ENCODE assay signal across 9 cellular contexts in the genomic region with DNA sequence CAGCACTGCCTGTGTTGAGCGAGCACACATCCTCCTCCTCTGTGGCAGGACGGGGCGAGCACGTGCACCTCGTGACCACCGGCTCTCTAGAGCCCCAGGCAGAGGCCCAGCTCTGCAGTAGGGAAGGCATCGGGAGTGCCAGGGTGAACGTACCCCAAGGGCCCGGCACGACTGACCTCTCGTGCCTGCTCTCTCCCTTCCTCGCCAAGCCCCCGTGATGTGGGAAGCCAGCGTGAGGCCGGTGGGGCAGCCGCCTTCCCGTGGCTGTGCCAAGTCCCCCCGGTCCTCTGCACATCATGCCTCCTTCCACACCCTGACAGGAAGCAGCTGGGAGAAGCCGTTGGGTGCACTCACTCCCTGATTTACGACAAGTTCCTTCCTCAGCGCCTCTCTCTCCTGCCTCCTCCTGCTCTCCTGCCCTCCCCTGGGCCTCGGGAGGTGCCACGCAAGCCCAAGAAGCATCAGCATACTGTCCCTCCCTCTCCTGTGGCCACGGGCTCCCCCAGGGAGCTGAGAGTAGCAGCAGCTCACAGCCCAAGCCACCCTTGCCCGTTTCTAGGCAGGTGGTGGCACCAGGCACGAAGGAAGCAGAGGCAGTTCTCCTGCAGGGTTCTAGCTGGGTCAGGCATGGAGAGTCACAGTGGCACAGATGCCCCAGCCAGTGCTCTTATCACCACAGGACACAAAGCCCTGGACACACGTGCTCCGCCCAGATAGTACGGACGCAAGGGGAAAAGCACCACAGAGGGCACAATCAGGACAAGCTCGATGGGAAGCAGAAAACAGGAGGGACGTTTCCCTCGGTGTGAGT. TPM values are rescaled to one million over a fixed set of nuclear protein-coding genes. Genes with fewer than 3 reads are reported as not detected.
A peak's percentile ranks its signal among the peaks of the same experiment; 100 is the strongest.
DNase-seq lines count a peak whose midpoint lies in the region; ATAC-seq and TF ChIP-seq lines count a peak whose summit lies in the region.
"Had no signal": no experiment of that assay in that cellular context is flagged by ENCODE, and none has a peak within 500 bp of the region (broad histone marks: within the 10 kb centered on the region; RNA-seq: fewer than 3 reads in every experiment).

No MANE protein-coding gene starts in this region.

- H3K36me3 ChIP-seq in KOPT-K1 (ENCODE audit: insufficient read depth, low read length): peaks cover 8% of the 10 kb centered on the region; the same call in 1 of the 2 replicates
- H3K36me3 ChIP-seq in mucosa of descending colon (ENCODE audit: low read depth): no peaks in the 10 kb centered on the region
- peaks cover 15% of the 10 kb centered on the region for H3K36me3 ChIP-seq in MG63
- no peaks in the 10 kb centered on the region for H3K36me3 ChIP-seq in MM.1S (replicated peaks; ENCODE audit: insufficient read depth, low read length)

- DNase-seq in Ammon's horn (ENCODE audit: low spot score) (peak; percentile 65), mucosa of descending colon (peak in 2 of 3 donors; percentile 33 to 60), MG63 (no peak), MM.1S (no peak), NCI-H526 (lab: John Stamatoyannopoulos, UW) (no peak)
- DNase-seq: activated CD4-positive, alpha-beta T cell treated with anti-CD3 and anti-CD28 coated beads for 1 hour had no signal

- no peak overlapping the region for H3K9ac ChIP-seq in MM.1S (ENCODE audit: low read length)

- H2AFZ ChIP-seq in MM.1S (ENCODE audit: low read length): no peak overlapping the region

- H3K9me2 ChIP-seq in MM.1S (replicated peaks; ENCODE audit: insufficient read depth, low read length): no peaks in the 10 kb centered on the region

- no peak overlapping the region for H3K4me2 ChIP-seq in MM.1S (ENCODE audit: low read depth, low read length)

- TF ChIP-seq CTCF in mucosa of descending colon (IDR thresholded peaks at IDR 0.05) (no peak), MM.1S (IDR thresholded peaks at IDR 0.05; ENCODE audit: low read length) (no peak)

- H3F3A ChIP-seq in MM.1S (ENCODE audit: insufficient read depth, low read length): no peaks in the 10 kb centered on the region

- H4K20me1 ChIP-seq in MM.1S (ENCODE audit: insufficient read depth, low read length): no peaks in the 10 kb centered on the region

- ATAC-seq in mucosa of descending colon (peak; percentile 52), GM18868 (IDR thresholded peaks at IDR 0.05; ENCODE audit: unreplicated experiment) (no peak)

- H3K27ac ChIP-seq in KOPT-K1 (ENCODE audit: low read depth, low read length, poor library complexity, severe bottlenecking) (peak overlapping the region; percentile 67), angular gyrus (ENCODE audit: low read depth, low read length) (peak overlapping the region; percentile 35), MM.1S (ENCODE audit: low read length) (no peak overlapping the region)

- H3K9me3 ChIP-seq in KOPT-K1 (ENCODE audit: insufficient read depth, low read length, poor library complexity, severe bottlenecking): no peaks in the 10 kb centered on the region
- no peaks in the 10 kb centered on the region for H3K9me3 ChIP-seq in mucosa of descending colon
- no peaks in the 10 kb centered on the region for H3K9me3 ChIP-seq in MG63
- H3K9me3 ChIP-seq in MM.1S (replicated peaks; ENCODE audit: insufficient read depth, low read length): no peaks in the 10 kb centered on the region

- no peaks in the 10 kb centered on the region for H3K27me3 ChIP-seq in MG63
- no peaks in the 10 kb centered on the region for H3K27me3 ChIP-seq in MM.1S (replicated peaks; ENCODE audit: insufficient read depth, low read length)

- H3K79me2 ChIP-seq in MM.1S (ENCODE audit: low read length): no peaks in the 10 kb centered on the region; the same call in none of the 2 replicates

- peaks cover 12% of the 10 kb centered on the region for H3K4me1 ChIP-seq in mucosa of descending colon (ENCODE audit: low read depth)
- no peaks in the 10 kb centered on the region for H3K4me1 ChIP-seq in MM.1S (ENCODE audit: low read length)

- intact Hi-C loops in mucosa of descending colon (cut with DNase I, micrococcal nuclease): no loop called here

- no peak overlapping the region for H3K4me3 ChIP-seq in mucosa of descending colon
- no peak overlapping the region for H3K4me3 ChIP-seq in MG63
- H3K4me3 ChIP-seq in MM.1S (ENCODE audit: low read length): no peak overlapping the region

RNA-seq across cellular contexts. Expression of gene AMZ1, which starts 47.0 kb away (rescaled TPM):
- 1 to 10 TPM in 1 of 3 donors, under 1 TPM in 1, not detected in 1; 0.61 to 1.3 TPM for total RNA-seq in mucosa of descending colon
- 0.03 TPM in 1 of 2 replicates, not detected in the other for total RNA-seq in MG63 (2014; rRNA removed; shearing (Covaris generic); ENCODE audit: low replicate concordance)

Comparison
In these comparisons a context has a peak if more than half of its experiments do, and no peak if none do; other contexts are left out.
1. DNase-seq: peak in Ammon's horn (single experiment) and mucosa of descending colon (2 of 3); none in MG63 (single experiment), MM.1S (single experiment) and NCI-H526 (0 of 2).